Comparison of ENCODE assay signal across 17 cellular contexts in the genomic region with DNA sequence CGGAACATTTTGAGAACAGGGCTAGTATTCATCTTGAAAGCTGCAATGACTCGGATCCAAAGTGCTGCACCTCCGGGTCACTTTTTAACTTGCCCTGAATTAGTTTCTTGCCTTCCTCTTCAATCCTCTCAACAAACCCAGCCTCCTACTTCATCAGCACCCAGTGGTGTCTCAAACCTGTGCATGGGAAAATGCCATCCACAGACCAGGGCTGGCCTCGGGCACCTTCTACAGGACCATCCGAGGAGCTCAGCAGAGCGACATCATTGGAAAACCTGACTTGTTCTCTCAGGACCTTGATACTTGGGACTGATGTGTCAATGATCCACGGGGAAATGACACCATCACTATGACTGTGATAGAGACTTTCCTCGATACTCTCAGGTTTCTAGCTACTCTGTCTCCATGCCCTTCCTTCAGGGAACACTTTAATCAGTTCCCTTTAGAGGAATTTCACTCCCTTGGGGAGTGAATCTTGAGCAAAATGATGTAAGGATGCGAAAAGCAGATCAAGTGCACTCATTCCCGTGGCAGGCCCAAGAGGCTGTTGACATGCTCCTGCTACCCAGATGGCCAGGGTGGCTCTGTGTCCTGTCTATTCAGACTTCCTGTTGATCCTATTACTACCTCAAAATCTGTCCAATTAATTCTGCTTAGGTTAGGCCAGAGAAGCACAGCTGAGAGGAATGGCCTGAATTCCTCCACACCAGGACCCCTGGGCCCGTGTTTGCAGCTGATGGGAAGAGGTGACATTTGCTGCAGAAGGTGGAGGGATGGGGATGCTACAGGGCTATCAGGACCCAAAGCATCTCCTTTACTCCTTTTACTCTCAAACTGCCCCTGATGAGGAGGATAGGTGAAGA.
A peak's percentile ranks its signal among the peaks of the same experiment; 100 is the strongest.
DNase-seq lines count a peak whose midpoint lies in the region; ATAC-seq and TF ChIP-seq lines count a peak whose summit lies in the region.
"Had no signal": no experiment of that assay in that cellular context is flagged by ENCODE, and none has a peak within 500 bp of the region (broad histone marks: within the 10 kb centered on the region; RNA-seq: fewer than 3 reads in every experiment).

No MANE protein-coding gene starts in this region.

- ATAC-seq in heart left ventricle, result no peak
- no peak for ATAC-seq in GM18502 (IDR thresholded peaks at IDR 0.05; ENCODE audit: poor library complexity, unreplicated experiment)
- no peak for ATAC-seq in activated CD8-positive, alpha-beta T cell treated with anti-CD3 and anti-CD28 coated beads, Interleukin-2, amount 10 ng/mL, durations not matched to agents 7 days and 5 days
- ATAC-seq in HG02938 (IDR thresholded peaks at IDR 0.05; ENCODE audit: unreplicated experiment), result no peak
- ATAC-seq in HG02981 (IDR thresholded peaks at IDR 0.05; ENCODE audit: unreplicated experiment), result no peak

- H3K4me3 Mint-ChIP-seq in neural crest cell, result no peak overlapping the region
- no peak overlapping the region for H3K4me3 Mint-ChIP-seq in activated CD8-positive, alpha-beta T cell treated with anti-CD3 and anti-CD28 coated beads, Interleukin-2, amount 10 ng/mL, durations not matched to agents 7 days and 5 days
- H3K4me3 Mint-ChIP-seq: CD8-positive, alpha-beta memory T cell; HFFc6 had no signal

- peak; percentile 42 for DNase-seq in right atrium auricular region (ENCODE audit: low spot score)
- no peak for DNase-seq in heart left ventricle
- peak; percentile 12 for DNase-seq in cerebellum (ENCODE audit: low spot score)
- no peak for DNase-seq in neural crest cell (ENCODE audit: low read depth, low spot score)
- DNase-seq in activated CD8-positive, alpha-beta T cell treated with anti-CD3 and anti-CD28 coated beads, Interleukin-2, amount 10 ng/mL, durations not matched to agents 7 days and 5 days, result no peak
- DNase-seq: CD8-positive, alpha-beta memory T cell; HFFc6; NCI-H1048; NCI-H2081 treated with DMSO at 0.1 percent for 48 hours; NCI-H2227 treated with DMSO at 0.1 percent for 48 hours; NCI-H526 treated with DMSO at 0.1 percent for 48 hours; OCI-M1; SIG-M5 had no signal

- intact Hi-C loops in heart left ventricle (cut with DNase I), result loop anchor here in 1 of 10 donors (10.0 kb wide), 1 partner anchor 273 kb away; no protein-coding TSS in a partner anchor

- peaks cover 25% of the 10 kb centered on the region for H3K27me3 Mint-ChIP-seq in neural crest cell (ENCODE audit: low read depth)
- H3K27me3 Mint-ChIP-seq in activated CD8-positive, alpha-beta T cell treated with anti-CD3 and anti-CD28 coated beads, Interleukin-2, amount 10 ng/mL, durations not matched to agents 7 days and 5 days (ENCODE audit: low read depth), result no peaks in the 10 kb centered on the region

- peak overlapping the region; percentile 35 for H3K27ac Mint-ChIP-seq in neural crest cell (ENCODE audit: unreplicated experiment)
- no peak overlapping the region for H3K27ac Mint-ChIP-seq in activated CD8-positive, alpha-beta T cell treated with anti-CD3 and anti-CD28 coated beads, Interleukin-2, amount 10 ng/mL, durations not matched to agents 7 days and 5 days
- H3K27ac Mint-ChIP-seq: CD8-positive, alpha-beta memory T cell; HFFc6 had no signal

- H3K27me3 ChIP-seq in right atrium auricular region (no peaks in the 10 kb centered on the region), heart left ventricle (no peaks in the 10 kb centered on the region)
- H3K27me3 ChIP-seq: BLaER1 had no signal

- H3K4me1 Mint-ChIP-seq in neural crest cell, result no peaks in the 10 kb centered on the region
- no peaks in the 10 kb centered on the region for H3K4me1 Mint-ChIP-seq in activated CD8-positive, alpha-beta T cell treated with anti-CD3 and anti-CD28 coated beads, Interleukin-2, amount 10 ng/mL, durations not matched to agents 7 days and 5 days (ENCODE audit: low read depth)
- H3K4me1 Mint-ChIP-seq: CD8-positive, alpha-beta memory T cell had no signal

- 80 to 84% (median 83%) methylated on average over 11 of the region's 11 CpGs for WGBS in heart left ventricle, 4 donors

- CTCF ChIA-PET in activated CD8-positive, alpha-beta T cell treated with anti-CD3 and anti-CD28 coated beads, Interleukin-2, amount 10 ng/mL, durations not matched to agents 7 days and 5 days (lab: Charles Lee), result no interaction called here

- no peak for TF ChIP-seq POLR2A in heart left ventricle (IDR thresholded peaks at IDR 0.05)

- H3K36me3 ChIP-seq in right atrium auricular region (no peaks in the 10 kb centered on the region), heart left ventricle (no peaks in the 10 kb centered on the region)
- H3K36me3 ChIP-seq: BLaER1 had no signal

- H3K27ac ChIP-seq in right atrium auricular region (no peak overlapping the region), heart left ventricle (no peak overlapping the region)
- H3K27ac ChIP-seq: BLaER1 had no signal

- POLR2A ChIA-PET in activated CD8-positive, alpha-beta T cell treated with anti-CD3 and anti-CD28 coated beads, Interleukin-2, amount 10 ng/mL, durations not matched to agents 7 days and 5 days (lab: Charles Lee), result interaction anchor here (1.0 kb wide), 1 partner anchor 9 kb away, joined by 3 read pairs; no protein-coding TSS in a partner anchor

- no peak overlapping the region for H3K4me3 ChIP-seq in right atrium auricular region
- H3K4me3 ChIP-seq in heart left ventricle, result no peak overlapping the region
- H3K4me3 ChIP-seq: BLaER1 had no signal

- H3K9me3 ChIP-seq in right atrium auricular region, result no peaks in the 10 kb centered on the region
- H3K9me3 ChIP-seq in heart left ventricle, result no peaks in the 10 kb centered on the region
- H3K9me3 ChIP-seq: BLaER1 had no signal

- no peaks in the 10 kb centered on the region for H3K36me3 Mint-ChIP-seq in neural crest cell (ENCODE audit: low read depth)
- no peaks in the 10 kb centered on the region for H3K36me3 Mint-ChIP-seq in activated CD8-positive, alpha-beta T cell treated with anti-CD3 and anti-CD28 coated beads, Interleukin-2, amount 10 ng/mL, durations not matched to agents 7 days and 5 days (ENCODE audit: low read depth)
- H3K36me3 Mint-ChIP-seq: CD8-positive, alpha-beta memory T cell had no signal

- no peak for TF ChIP-seq CTCF in right atrium auricular region (IDR thresholded peaks at IDR 0.05)
- TF ChIP-seq CTCF in heart left ventricle (IDR thresholded peaks at IDR 0.05), result no peak
- TF ChIP-seq CTCF in neural crest cell (conservative IDR thresholded peaks at IDR 0.05), result no peak

- no peaks in the 10 kb centered on the region for H3K9me3 Mint-ChIP-seq in neural crest cell
- H3K9me3 Mint-ChIP-seq in activated CD8-positive, alpha-beta T cell treated with anti-CD3 and anti-CD28 coated beads, Interleukin-2, amount 10 ng/mL, durations not matched to agents 7 days and 5 days (ENCODE audit: insufficient read depth), result no peaks in the 10 kb centered on the region
- H3K9me3 Mint-ChIP-seq: HFFc6 had no signal

- H3K4me1 ChIP-seq in right atrium auricular region (peaks cover 0 to 4% of the 10 kb centered on the region in 2 donors), heart left ventricle (peaks cover 0 to 12% (median 0%) of the 10 kb centered on the region in 12 donors)
- H3K4me1 ChIP-seq: BLaER1 had no signal

Comparison
In these comparisons a context has a peak if more than half of its experiments do, and no peak if none do; other contexts are left out.
1. DNase-seq: peak in right atrium auricular region (single experiment) and cerebellum (single experiment); none in heart left ventricle (0 of 5), neural crest cell (single experiment) and activated CD8-positive, alpha-beta T cell treated with anti-CD3 and anti-CD28 coated beads, Interleukin-2, amount 10 ng/mL, durations not matched to agents 7 days and 5 days (single experiment).